ENCODE assay signal across 8 cellular contexts in genomic region chr17:17300624-17301568, GRCh38. TPM values are rescaled to one million over a fixed set of nuclear protein-coding genes. Genes with fewer than 3 reads are reported as not detected.
DNase-seq lines count a peak whose midpoint lies in the region; FAIRE-seq and TF ChIP-seq lines count a peak whose summit lies in the region.

No MANE protein-coding gene starts in this region.

- no peaks in the 10 kb centered on the region for H3K9me1 ChIP-seq in endothelial cell of umbilical vein (replicated peaks; ENCODE audit: control insufficient read depth, extremely low read depth, insufficient read depth, low read length)

- H3K9ac ChIP-seq in endothelial cell of umbilical vein (replicated peaks; ENCODE audit: extremely low read depth, insufficient read depth, low read length), result no peak overlapping the region
- H3K9ac ChIP-seq in muscle layer of colon (ENCODE audit: low read length), result no peak overlapping the region

- 8 to 19% (median 12%) methylated on average over 10 to 35 of the region's 35 CpGs for WGBS in stomach, 5 donors

- dilution Hi-C loops in endothelial cell of umbilical vein (cut with MboI; ENCODE audit: extremely low pct_ligation_motif_present, low sequenced_read_pairs), result no loop called here

- FAIRE-seq in endothelial cell of umbilical vein (lab: Jason Lieb, UNC), result peak; percentile 74

- H4K20me1 ChIP-seq in endothelial cell of umbilical vein (replicated peaks; ENCODE audit: control insufficient read depth, extremely low read depth, insufficient read depth, low read length), result no peaks in the 10 kb centered on the region

- CTCF ChIA-PET in activated CD4-positive, alpha-beta memory T cell treated with anti-CD3 and anti-CD28 coated beads for 36 hours (lab: Charles Lee), result no interaction called here
- CTCF ChIA-PET in endothelial cell of umbilical vein (lab: Charles Lee), result interaction anchor here (1.0 to 1.6 kb wide), 4 partner anchors 12 to 341 kb away, joined by 4 to 5 read pairs (median 4); no protein-coding TSS in a partner anchor

- H3K36me3 ChIP-seq in endothelial cell of umbilical vein (ENCODE audit: control insufficient read depth in 2 of 2, extremely low read depth in 1 of 2, insufficient read depth in 2 of 2, low read length in 2 of 2) (no peaks in the 10 kb centered on the region), muscle layer of colon (ENCODE audit: insufficient read depth, low read length) (no peaks in the 10 kb centered on the region), stomach (no peaks in the 10 kb centered on the region)

- no peaks in the 10 kb centered on the region for H3K27me3 Mint-ChIP-seq in IgD-negative memory B cell
- H3K27me3 Mint-ChIP-seq in activated CD4-positive, alpha-beta memory T cell treated with anti-CD3 and anti-CD28 coated beads for 36 hours, result no peaks in the 10 kb centered on the region

- H3K4me3 Mint-ChIP-seq in IgD-negative memory B cell, result peak overlapping the region; percentile 66 to 88 (median 79)
- peak overlapping the region; percentile 52 for H3K4me3 Mint-ChIP-seq in activated CD4-positive, alpha-beta memory T cell treated with anti-CD3 and anti-CD28 coated beads for 36 hours

- BruUV-seq in endothelial cell of umbilical vein (replicated peaks; lab: Mats Ljungman, UMichigan), result no TSS peak

- H3K9me3 ChIP-seq in endothelial cell of umbilical vein (replicated peaks; ENCODE audit: control insufficient read depth, insufficient read depth, low read length) (no peaks in the 10 kb centered on the region), muscle layer of colon (ENCODE audit: low read length) (no peaks in the 10 kb centered on the region), stomach (no peaks in the 10 kb centered on the region)

- no peaks in the 10 kb centered on the region for H3K79me2 ChIP-seq in endothelial cell of umbilical vein (ENCODE audit: control insufficient read depth, insufficient read depth, low read length)

- H3K4me3 ChIP-seq in endothelial cell of umbilical vein (replicated peaks in 1 of 3; ENCODE audit: insufficient read depth in 1 of 3, low read depth in 1 of 3, low read length in 3 of 3), result peak overlapping the region; percentile 41 to 49 (median 43)
- peak overlapping the region in 1 of 2 donors; percentile 15 for H3K4me3 ChIP-seq in muscle layer of colon (ENCODE audit: low read depth in 1 of 2, low read length in 2 of 2)
- peak overlapping the region; percentile 40 to 48 (median 46) for H3K4me3 ChIP-seq in stomach

- TF ChIP-seq EP300 in stomach (IDR thresholded peaks at IDR 0.05), result no peak

- H3K27me3 ChIP-seq in endothelial cell of umbilical vein (ENCODE audit: control insufficient read depth in 2 of 2, insufficient read depth in 2 of 2, low read length in 2 of 2), result no peaks in the 10 kb centered on the region
- H3K27me3 ChIP-seq in muscle layer of colon (ENCODE audit: control insufficient read depth in 1 of 2, insufficient read depth in 2 of 2, low read length in 2 of 2), result no peaks in the 10 kb centered on the region
- no peaks in the 10 kb centered on the region for H3K27me3 ChIP-seq in stomach

- H3K4me1 Mint-ChIP-seq in IgD-negative memory B cell, result peaks cover 22 to 26% (median 26%) of the 10 kb centered on the region in 3 donors
- H3K4me1 Mint-ChIP-seq in activated CD4-positive, alpha-beta memory T cell treated with anti-CD3 and anti-CD28 coated beads for 36 hours (ENCODE audit: low read depth), result peaks cover 41% of the 10 kb centered on the region

- no peaks in the 10 kb centered on the region for H3K36me3 Mint-ChIP-seq in IgD-negative memory B cell
- no peaks in the 10 kb centered on the region for H3K36me3 Mint-ChIP-seq in activated CD4-positive, alpha-beta memory T cell treated with anti-CD3 and anti-CD28 coated beads for 36 hours

- peak overlapping the region; percentile 60 for H3K4me2 ChIP-seq in endothelial cell of umbilical vein (ENCODE audit: insufficient read depth, low read length)

- intact Hi-C loops in activated CD4-positive, alpha-beta memory T cell treated with anti-CD3 and anti-CD28 coated beads for 36 hours (cut with micrococcal nuclease), result no loop called here
- intact Hi-C loops in endothelial cell of umbilical vein (cut with micrococcal nuclease) (loop anchor here (10.0 kb wide), 1 partner anchor 446 kb away; no protein-coding TSS in a partner anchor), stomach (cut with DNase I; ENCODE audit: low total_unique reads) (loop anchor here (10.0 kb wide), 1 partner anchor 296 kb away; no protein-coding TSS in a partner anchor)

- H3K9me3 Mint-ChIP-seq in IgD-negative memory B cell, result no peaks in the 10 kb centered on the region
- no peaks in the 10 kb centered on the region for H3K9me3 Mint-ChIP-seq in activated CD4-positive, alpha-beta memory T cell treated with anti-CD3 and anti-CD28 coated beads for 36 hours

- POLR2A ChIA-PET in activated CD4-positive, alpha-beta memory T cell treated with anti-CD3 and anti-CD28 coated beads for 36 hours (lab: Charles Lee), result interaction anchor here (0.7 to 0.9 kb wide), 2 partner anchors 20 to 21 kb away, joined by 3 read pairs; partner anchors contain the start of gene COPS3
- POLR2A ChIA-PET in endothelial cell of umbilical vein (lab: Charles Lee), result no interaction called here

- peak overlapping the region in 1 of 3 donors; percentile 56 for H3K27ac Mint-ChIP-seq in IgD-negative memory B cell
- H3K27ac Mint-ChIP-seq in activated CD4-positive, alpha-beta memory T cell treated with anti-CD3 and anti-CD28 coated beads for 36 hours, result no peak overlapping the region

- H3K4me1 ChIP-seq in endothelial cell of umbilical vein (ENCODE audit: control insufficient read depth, extremely low read depth, insufficient read depth, low read length), result peaks cover 12% of the 10 kb centered on the region
- H3K4me1 ChIP-seq in muscle layer of colon (ENCODE audit: insufficient read depth, low read length), result peaks cover 6% of the 10 kb centered on the region
- H3K4me1 ChIP-seq in stomach, result peaks cover 9 to 38% (median 21%) of the 10 kb centered on the region in 4 donors

- DNase-seq in CMK (ENCODE audit: low read depth) (peak; percentile 77), endothelial cell of umbilical vein (ENCODE audit: low read depth, low spot score) (peak; percentile 47), stomach (peak; percentile 55), mucosa of gallbladder (ENCODE audit: low spot score) (no peak), SKM-1 treated with dmso at 0.1 percent for 144 hours (lab: John Stamatoyannopoulos, UW; ENCODE audit: unreplicated experiment) (no peak)
- DNase-seq in activated CD4-positive, alpha-beta memory T cell treated with anti-CD3 and anti-CD28 coated beads for 36 hours, result peak; percentile 75

- H2AFZ ChIP-seq in endothelial cell of umbilical vein (ENCODE audit: low read depth, low read length), result peak overlapping the region; percentile 95

- TF ChIP-seq POLR2A in endothelial cell of umbilical vein (IDR thresholded peaks at IDR 0.05; ENCODE audit: low read depth, low read length) (no peak), stomach (IDR thresholded peaks at IDR 0.05) (no peak)

- TF ChIP-seq CTCF in endothelial cell of umbilical vein (IDR thresholded peaks at IDR 0.05; ENCODE audit: extremely low read depth in 1 of 2, insufficient read depth in 1 of 2, low read depth in 1 of 2, low read length in 2 of 2) (no peak), stomach (IDR thresholded peaks at IDR 0.05) (no peak)

- no peak overlapping the region for H3K27ac ChIP-seq in endothelial cell of umbilical vein (ENCODE audit: insufficient read depth, low read depth, low read length)
- peak overlapping the region; percentile 35 for H3K27ac ChIP-seq in muscle layer of colon (ENCODE audit: low read depth, low read length)
- H3K27ac ChIP-seq in stomach, result peak overlapping the region; percentile 44 to 67 (median 60)

TF ChIP-seq in endothelial cell of umbilical vein, 7 proteins besides CTCF, POLR2A, EP300 and RAD21 (continues in another document):
- TF ChIP-seq JUN (IDR thresholded peaks at IDR 0.05; ENCODE audit: borderline replicate concordance, insufficient read depth, insufficient read length, low read depth) (no peak), FOS (IDR thresholded peaks at IDR 0.05; ENCODE audit: borderline replicate concordance, insufficient read depth, low read length) (no peak), MAX (IDR thresholded peaks at IDR 0.05; ENCODE audit: insufficient read depth, insufficient read length) (no peak), EZH2 (IDR thresholded peaks at IDR 0.05; ENCODE audit: borderline replicate concordance, low read depth, low read length, severe bottlenecking) (no peak)

RNA-seq across cellular contexts. Expression of gene NT5M, which starts 2.3 kb away (rescaled TPM):
- polyA plus RNA-seq in IgD-negative memory B cell (2.4 TPM), endothelial cell of umbilical vein (0.91 and 1.8 TPM in 2 replicates), stomach (1 to 10 TPM; 1.5 to 4.4 (median 3.3) TPM)
- total RNA-seq in activated CD4-positive, alpha-beta memory T cell treated with anti-CD3 and anti-CD28 coated beads for 36 hours, result 1 to 10 TPM; 8.5 to 9.3 TPM
- total RNA-seq in endothelial cell of umbilical vein (2.1 and 3.0 TPM in 2 replicates), stomach (1 to 10 TPM in 2 of 5 donors, under 1 TPM in 1, not detected in 2; 0.72 to 6.6 (median 2.2) TPM), mucosa of gallbladder (3.2 TPM)
- polyA plus RNA-seq in endothelial cell of umbilical vein (2011; cell fraction: cytosol; rRNA removed), result 0.79 and 1.2 TPM in 2 replicates
- 0.80 and 1.1 TPM in 2 replicates for polyA plus RNA-seq in endothelial cell of umbilical vein (2011; cell fraction: nucleus; rRNA removed)
- polyA plus RNA-seq in endothelial cell of umbilical vein (2012), result 0.64 and 1.9 TPM in 2 replicates
- 0.27 and 0.45 TPM in 2 replicates for polyA minus RNA-seq in endothelial cell of umbilical vein
- 2.5 TPM for polyA minus RNA-seq in endothelial cell of umbilical vein (2011; cell fraction: cytosol; rRNA and poly(A)+ RNA removed)
- 0.43 TPM in 1 of 2 replicates, not detected in the other for polyA minus RNA-seq in endothelial cell of umbilical vein (2011; cell fraction: nucleus; rRNA and poly(A)+ RNA removed)

RNA-seq across cellular contexts. Expression of gene COPS3, which starts 19.9 kb away (rescaled TPM):
- polyA plus RNA-seq in IgD-negative memory B cell (87.0 TPM), endothelial cell of umbilical vein (50.5 and 54.8 TPM in 2 replicates), stomach (10 to 100 TPM; 40.6 to 55.0 (median 42.2) TPM)
- 100 to 1,000 TPM in 1 of 2 experiments, 10 to 100 TPM in 1; 96.1 to 104 TPM for total RNA-seq in activated CD4-positive, alpha-beta memory T cell treated with anti-CD3 and anti-CD28 coated beads for 36 hours
- total RNA-seq in endothelial cell of umbilical vein (68.4 and 80.9 TPM in 2 replicates), stomach (100 to 1,000 TPM in 2 of 5 donors, 10 to 100 TPM in 3; 11.1 to 291 (median 62.1) TPM), mucosa of gallbladder (43.8 TPM)
- 75.1 and 82.8 TPM in 2 replicates for polyA plus RNA-seq in endothelial cell of umbilical vein (2011; cell fraction: cytosol; rRNA removed)
- polyA plus RNA-seq in endothelial cell of umbilical vein (2011; cell fraction: nucleus; rRNA removed), result 60.1 and 85.1 TPM in 2 replicates
- polyA plus RNA-seq in endothelial cell of umbilical vein (2012), result 67.0 and 98.8 TPM in 2 replicates
- polyA minus RNA-seq in endothelial cell of umbilical vein, result 65.5 and 68.5 TPM in 2 replicates
- 61.1 TPM for polyA minus RNA-seq in endothelial cell of umbilical vein (2011; cell fraction: cytosol; rRNA and poly(A)+ RNA removed)
- polyA minus RNA-seq in endothelial cell of umbilical vein (2011; cell fraction: nucleus; rRNA and poly(A)+ RNA removed), result 43.3 and 56.2 TPM in 2 replicates

Comparison
In these comparisons a context has a peak if more than half of its experiments do, and no peak if none do; other contexts are left out.
1. DNase-seq: peak in CMK (single experiment), activated CD4-positive, alpha-beta memory T cell treated with anti-CD3 and anti-CD28 coated beads for 36 hours (single experiment), endothelial cell of umbilical vein (single experiment) and stomach (single experiment); none in mucosa of gallbladder (single experiment) and SKM-1 treated with dmso at 0.1 percent for 144 hours (single experiment).